Comparison of ENCODE assay signal across 1 cellular context in the genomic region with DNA sequence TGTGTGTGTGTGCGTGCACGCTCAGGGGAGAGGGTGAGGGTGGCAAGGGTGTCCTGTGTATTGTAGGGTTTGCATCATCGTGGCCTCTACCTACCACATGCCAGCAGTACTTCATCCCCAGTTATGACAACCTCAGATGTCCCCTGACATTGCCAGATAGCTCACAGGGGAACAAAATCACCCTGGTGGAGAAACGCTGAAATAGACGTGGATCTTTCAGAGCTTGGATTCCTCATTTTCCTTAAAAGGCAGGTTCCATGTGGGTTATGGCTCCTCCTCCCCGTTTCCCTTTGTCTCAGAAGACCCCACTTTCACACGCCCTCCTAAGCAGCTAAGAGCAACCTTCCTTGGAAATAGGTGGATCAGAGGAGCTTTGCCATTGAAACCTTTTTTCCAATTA.
TF ChIP-seq lines count a peak whose summit lies in the region.

No MANE protein-coding gene starts in this region.

TF ChIP-seq in SK-N-SH, 30 proteins besides CTCF, POLR2A, EP300 and RAD21 (continued from another document):
- TF ChIP-seq, protein P1, sequence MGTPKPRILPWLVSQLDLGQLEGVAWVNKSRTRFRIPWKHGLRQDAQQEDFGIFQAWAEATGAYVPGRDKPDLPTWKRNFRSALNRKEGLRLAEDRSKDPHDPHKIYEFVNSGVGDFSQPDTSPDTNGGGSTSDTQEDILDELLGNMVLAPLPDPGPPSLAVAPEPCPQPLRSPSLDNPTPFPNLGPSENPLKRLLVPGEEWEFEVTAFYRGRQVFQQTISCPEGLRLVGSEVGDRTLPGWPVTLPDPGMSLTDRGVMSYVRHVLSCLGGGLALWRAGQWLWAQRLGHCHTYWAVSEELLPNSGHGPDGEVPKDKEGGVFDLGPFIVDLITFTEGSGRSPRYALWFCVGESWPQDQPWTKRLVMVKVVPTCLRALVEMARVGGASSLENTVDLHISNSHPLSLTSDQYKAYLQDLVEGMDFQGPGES (IDR thresholded peaks at IDR 0.05; ENCODE audit: low read depth, low read length): no peak
- TF ChIP-seq SMC3 (IDR thresholded peaks at IDR 0.05; ENCODE audit: low read depth, low read length): no peak
- no peak for TF ChIP-seq TAF1 (IDR thresholded peaks at IDR 0.05; ENCODE audit: borderline replicate concordance, low read depth, low read length)
- no peak for TF ChIP-seq NRF1 (IDR thresholded peaks at IDR 0.05; ENCODE audit: low read depth, low read length)
- no peak for TF ChIP-seq FOXJ3 (CRISPR knock-in tag; IDR thresholded peaks at IDR 0.05)
- TF ChIP-seq, protein P2, sequence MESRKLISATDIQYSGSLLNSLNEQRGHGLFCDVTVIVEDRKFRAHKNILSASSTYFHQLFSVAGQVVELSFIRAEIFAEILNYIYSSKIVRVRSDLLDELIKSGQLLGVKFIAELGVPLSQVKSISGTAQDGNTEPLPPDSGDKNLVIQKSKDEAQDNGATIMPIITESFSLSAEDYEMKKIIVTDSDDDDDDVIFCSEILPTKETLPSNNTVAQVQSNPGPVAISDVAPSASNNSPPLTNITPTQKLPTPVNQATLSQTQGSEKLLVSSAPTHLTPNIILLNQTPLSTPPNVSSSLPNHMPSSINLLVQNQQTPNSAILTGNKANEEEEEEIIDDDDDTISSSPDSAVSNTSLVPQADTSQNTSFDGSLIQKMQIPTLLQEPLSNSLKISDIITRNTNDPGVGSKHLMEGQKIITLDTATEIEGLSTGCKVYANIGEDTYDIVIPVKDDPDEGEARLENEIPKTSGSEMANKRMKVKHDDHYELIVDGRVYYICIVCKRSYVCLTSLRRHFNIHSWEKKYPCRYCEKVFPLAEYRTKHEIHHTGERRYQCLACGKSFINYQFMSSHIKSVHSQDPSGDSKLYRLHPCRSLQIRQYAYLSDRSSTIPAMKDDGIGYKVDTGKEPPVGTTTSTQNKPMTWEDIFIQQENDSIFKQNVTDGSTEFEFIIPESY (IDR thresholded peaks at IDR 0.05; ENCODE audit: borderline replicate concordance, low read depth): no peak
